ENCODE assay signal across 1 cellular context in the genomic region with DNA sequence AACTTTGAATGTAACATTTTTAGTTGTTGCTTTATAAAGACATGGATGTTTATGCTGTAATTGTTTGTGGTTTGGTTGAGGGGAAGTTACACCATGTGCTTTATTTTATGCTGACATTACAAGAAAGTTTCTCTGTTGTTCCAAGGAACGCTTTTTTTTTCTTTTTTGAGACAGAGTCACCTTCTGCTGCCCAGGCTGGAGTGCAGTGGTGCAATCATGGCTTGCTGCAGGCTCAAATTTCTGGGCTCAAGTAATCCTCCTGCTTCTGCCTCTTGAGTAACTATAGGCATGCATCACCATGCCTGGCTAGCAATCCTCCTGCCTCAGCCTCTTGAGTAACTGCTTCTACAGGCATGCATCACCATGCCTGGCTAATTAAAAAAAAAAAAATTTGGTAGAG.
TF ChIP-seq lines count a peak whose summit lies in the region.

No MANE protein-coding gene starts in this region.

TF ChIP-seq in K562, 482 proteins besides CTCF, POLR2A, EP300 and RAD21:
- TF ChIP-seq ZNF316 (IDR thresholded peaks at IDR 0.05) (peak; percentile 92), KLF13 (tag; IDR thresholded peaks at IDR 0.05; ENCODE audit: borderline replicate concordance, low read depth) (no peak), MAFG (tag; conservative IDR thresholded peaks at IDR 0.05) (peak; percentile 68), MAFK (IDR thresholded peaks at IDR 0.05; ENCODE audit: low read length) (peak; percentile 74), TEAD4 (IDR thresholded peaks at IDR 0.05; ENCODE audit: low read length) (no peak), TEAD4 (CRISPR knock-in tag; IDR thresholded peaks at IDR 0.05; ENCODE audit: borderline replicate concordance) (no peak), MAFF (IDR thresholded peaks at IDR 0.05; ENCODE audit: low read length) (peak; percentile 72), SMAD4 (CRISPR knock-in tag; conservative IDR thresholded peaks at IDR 0.05) (no peak), HDAC3 (IDR thresholded peaks at IDR 0.05; ENCODE audit: borderline replicate concordance, partially characterized antibody) (no peak), C11orf30 (IDR thresholded peaks at IDR 0.05; ENCODE audit: low read depth) (peak; percentile 84), PHF8 (IDR thresholded peaks at IDR 0.05; ENCODE audit: borderline replicate concordance, low read length) (no peak)
- TF ChIP-seq, protein P1, sequence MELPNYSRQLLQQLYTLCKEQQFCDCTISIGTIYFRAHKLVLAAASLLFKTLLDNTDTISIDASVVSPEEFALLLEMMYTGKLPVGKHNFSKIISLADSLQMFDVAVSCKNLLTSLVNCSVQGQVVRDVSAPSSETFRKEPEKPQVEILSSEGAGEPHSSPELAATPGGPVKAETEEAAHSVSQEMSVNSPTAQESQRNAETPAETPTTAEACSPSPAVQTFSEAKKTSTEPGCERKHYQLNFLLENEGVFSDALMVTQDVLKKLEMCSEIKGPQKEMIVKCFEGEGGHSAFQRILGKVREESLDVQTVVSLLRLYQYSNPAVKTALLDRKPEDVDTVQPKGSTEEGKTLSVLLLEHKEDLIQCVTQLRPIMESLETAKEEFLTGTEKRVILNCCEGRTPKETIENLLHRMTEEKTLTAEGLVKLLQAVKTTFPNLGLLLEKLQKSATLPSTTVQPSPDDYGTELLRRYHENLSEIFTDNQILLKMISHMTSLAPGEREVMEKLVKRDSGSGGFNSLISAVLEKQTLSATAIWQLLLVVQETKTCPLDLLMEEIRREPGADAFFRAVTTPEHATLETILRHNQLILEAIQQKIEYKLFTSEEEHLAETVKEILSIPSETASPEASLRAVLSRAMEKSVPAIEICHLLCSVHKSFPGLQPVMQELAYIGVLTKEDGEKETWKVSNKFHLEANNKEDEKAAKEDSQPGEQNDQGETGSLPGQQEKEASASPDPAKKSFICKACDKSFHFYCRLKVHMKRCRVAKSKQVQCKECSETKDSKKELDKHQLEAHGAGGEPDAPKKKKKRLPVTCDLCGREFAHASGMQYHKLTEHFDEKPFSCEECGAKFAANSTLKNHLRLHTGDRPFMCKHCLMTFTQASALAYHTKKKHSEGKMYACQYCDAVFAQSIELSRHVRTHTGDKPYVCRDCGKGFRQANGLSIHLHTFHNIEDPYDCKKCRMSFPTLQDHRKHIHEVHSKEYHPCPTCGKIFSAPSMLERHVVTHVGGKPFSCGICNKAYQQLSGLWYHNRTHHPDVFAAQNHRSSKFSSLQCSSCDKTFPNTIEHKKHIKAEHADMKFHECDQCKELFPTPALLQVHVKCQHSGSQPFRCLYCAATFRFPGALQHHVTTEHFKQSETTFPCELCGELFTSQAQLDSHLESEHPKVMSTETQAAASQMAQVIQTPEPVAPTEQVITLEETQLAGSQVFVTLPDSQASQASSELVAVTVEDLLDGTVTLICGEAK (IDR thresholded peaks at IDR 0.05): peak; percentile 59; the same call in 1 of the 2 replicates
- TF ChIP-seq, protein P1 (CRISPR knock-in tag; IDR thresholded peaks at IDR 0.05): no peak
- TF ChIP-seq, protein P2, sequence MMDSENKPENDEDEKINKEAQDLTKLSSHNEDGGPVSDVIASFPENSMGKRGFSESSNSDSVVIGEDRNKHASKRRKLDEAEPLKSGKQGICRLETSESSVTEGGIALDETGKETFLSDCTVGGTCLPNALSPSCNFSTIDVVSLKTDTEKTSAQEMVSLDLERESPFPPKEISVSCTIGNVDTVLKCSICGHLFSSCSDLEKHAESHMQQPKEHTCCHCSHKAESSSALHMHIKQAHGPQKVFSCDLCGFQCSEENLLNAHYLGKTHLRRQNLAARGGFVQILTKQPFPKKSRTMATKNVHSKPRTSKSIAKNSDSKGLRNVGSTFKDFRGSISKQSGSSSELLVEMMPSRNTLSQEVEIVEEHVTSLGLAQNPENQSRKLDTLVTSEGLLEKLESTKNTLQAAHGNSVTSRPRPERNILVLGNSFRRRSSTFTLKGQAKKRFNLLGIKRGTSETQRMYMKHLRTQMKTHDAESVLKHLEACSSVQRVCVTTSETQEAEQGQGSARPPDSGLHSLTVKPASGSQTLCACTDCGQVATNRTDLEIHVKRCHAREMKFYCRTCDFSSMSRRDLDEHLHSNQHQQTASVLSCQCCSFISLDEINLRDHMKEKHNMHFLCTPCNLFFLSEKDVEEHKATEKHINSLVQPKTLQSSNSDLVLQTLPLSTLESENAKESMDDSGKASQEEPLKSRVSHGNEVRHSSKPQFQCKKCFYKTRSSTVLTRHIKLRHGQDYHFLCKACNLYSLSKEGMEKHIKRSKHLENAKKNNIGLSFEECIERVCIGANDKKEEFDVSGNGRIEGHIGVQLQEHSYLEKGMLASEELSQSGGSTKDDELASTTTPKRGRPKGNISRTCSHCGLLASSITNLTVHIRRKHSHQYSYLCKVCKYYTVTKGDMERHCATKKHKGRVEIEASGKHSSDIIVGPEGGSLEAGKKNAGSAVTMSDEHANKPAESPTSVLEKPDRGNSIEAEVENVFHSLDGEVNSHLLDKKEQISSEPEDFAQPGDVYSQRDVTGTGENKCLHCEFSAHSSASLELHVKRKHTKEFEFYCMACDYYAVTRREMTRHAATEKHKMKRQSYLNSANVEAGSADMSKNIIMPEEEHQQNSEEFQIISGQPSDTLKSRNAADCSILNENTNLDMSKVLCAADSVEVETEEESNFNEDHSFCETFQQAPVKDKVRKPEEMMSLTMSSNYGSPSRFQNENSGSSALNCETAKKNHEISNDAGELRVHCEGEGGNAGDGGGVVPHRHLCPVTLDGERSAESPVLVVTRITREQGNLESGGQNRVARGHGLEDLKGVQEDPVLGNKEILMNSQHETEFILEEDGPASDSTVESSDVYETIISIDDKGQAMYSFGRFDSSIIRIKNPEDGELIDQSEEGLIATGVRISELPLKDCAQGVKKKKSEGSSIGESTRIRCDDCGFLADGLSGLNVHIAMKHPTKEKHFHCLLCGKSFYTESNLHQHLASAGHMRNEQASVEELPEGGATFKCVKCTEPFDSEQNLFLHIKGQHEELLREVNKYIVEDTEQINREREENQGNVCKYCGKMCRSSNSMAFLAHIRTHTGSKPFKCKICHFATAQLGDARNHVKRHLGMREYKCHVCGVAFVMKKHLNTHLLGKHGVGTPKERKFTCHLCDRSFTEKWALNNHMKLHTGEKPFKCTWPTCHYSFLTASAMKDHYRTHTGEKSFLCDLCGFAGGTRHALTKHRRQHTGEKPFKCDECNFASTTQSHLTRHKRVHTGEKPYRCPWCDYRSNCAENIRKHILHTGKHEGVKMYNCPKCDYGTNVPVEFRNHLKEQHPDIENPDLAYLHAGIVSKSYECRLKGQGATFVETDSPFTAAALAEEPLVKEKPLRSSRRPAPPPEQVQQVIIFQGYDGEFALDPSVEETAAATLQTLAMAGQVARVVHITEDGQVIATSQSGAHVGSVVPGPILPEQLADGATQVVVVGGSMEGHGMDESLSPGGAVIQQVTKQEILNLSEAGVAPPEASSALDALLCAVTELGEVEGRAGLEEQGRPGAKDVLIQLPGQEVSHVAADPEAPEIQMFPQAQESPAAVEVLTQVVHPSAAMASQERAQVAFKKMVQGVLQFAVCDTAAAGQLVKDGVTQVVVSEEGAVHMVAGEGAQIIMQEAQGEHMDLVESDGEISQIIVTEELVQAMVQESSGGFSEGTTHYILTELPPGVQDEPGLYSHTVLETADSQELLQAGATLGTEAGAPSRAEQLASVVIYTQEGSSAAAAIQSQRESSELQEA (IDR thresholded peaks at IDR 0.05; ENCODE audit: low read depth): no peak
- TF ChIP-seq, protein P3, sequence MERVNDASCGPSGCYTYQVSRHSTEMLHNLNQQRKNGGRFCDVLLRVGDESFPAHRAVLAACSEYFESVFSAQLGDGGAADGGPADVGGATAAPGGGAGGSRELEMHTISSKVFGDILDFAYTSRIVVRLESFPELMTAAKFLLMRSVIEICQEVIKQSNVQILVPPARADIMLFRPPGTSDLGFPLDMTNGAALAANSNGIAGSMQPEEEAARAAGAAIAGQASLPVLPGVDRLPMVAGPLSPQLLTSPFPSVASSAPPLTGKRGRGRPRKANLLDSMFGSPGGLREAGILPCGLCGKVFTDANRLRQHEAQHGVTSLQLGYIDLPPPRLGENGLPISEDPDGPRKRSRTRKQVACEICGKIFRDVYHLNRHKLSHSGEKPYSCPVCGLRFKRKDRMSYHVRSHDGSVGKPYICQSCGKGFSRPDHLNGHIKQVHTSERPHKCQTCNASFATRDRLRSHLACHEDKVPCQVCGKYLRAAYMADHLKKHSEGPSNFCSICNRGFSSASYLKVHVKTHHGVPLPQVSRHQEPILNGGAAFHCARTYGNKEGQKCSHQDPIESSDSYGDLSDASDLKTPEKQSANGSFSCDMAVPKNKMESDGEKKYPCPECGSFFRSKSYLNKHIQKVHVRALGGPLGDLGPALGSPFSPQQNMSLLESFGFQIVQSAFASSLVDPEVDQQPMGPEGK (CRISPR knock-in tag; IDR thresholded peaks at IDR 0.05; ENCODE audit: borderline replicate concordance): no peak
